Comparison of ENCODE assay signal across 3 cellular contexts in genomic region chr7:137506031-137506430, GRCh38.
"Had no signal": no experiment of that assay in that cellular context is flagged by ENCODE, and none has a peak within 500 bp of the region (broad histone marks: within the 10 kb centered on the region; RNA-seq: fewer than 3 reads in every experiment).

No MANE protein-coding gene starts in this region.

- H3K4me3 ChIP-seq: GM12878 had no signal

- DNase-seq: GDM1, GF-D8 had no signal

- ATAC-seq: GM12878 had no signal
